12 cellular contexts compared by ENCODE assay signal in genomic region chrX:107574054-107574683, GRCh38. TPM values are rescaled to one million over a fixed set of nuclear protein-coding genes. Genes with fewer than 3 reads are reported as not detected.
DNase-seq lines count a peak whose midpoint lies in the region; TF ChIP-seq lines count a peak whose summit lies in the region.
"Had no signal": no experiment of that assay in that cellular context is flagged by ENCODE, and none has a peak within 500 bp of the region (broad histone marks: within the 10 kb centered on the region; RNA-seq: fewer than 3 reads in every experiment).

No MANE protein-coding gene starts in this region.

- peaks cover 30% of the 10 kb centered on the region for H3K4me1 ChIP-seq in mesodermal cell (ENCODE audit: control insufficient read depth, insufficient read depth, low read length, poor library complexity, severe bottlenecking)
- H3K4me1 ChIP-seq: Peyer's patch had no signal

- DNase-seq in EH (ENCODE audit: low read depth) = peak; percentile 72
- peak; percentile 44 for DNase-seq in MG63
- peak; percentile 68 for DNase-seq in choroid plexus epithelial cell (ENCODE audit: low read depth)
- no peak for DNase-seq in NCI-H1436 treated with DMSO at 0.1 percent for 48 hours (lab: John Stamatoyannopoulos, UW)
- no peak for DNase-seq in NCI-H82 (lab: John Stamatoyannopoulos, UW)
- no peak for DNase-seq in NCI-H2171 treated with DMSO at 0.1 percent for 48 hours (lab: John Stamatoyannopoulos, UW)
- no peak for DNase-seq in NCI-H1105 (lab: John Stamatoyannopoulos, UW)
- DNase-seq: activated CD8-positive, alpha-beta memory T cell treated with anti-CD3 and anti-CD28 coated beads, Interleukin-2, amount 50 U/mL, for 48 hours; CD4-positive, alpha-beta T cell; Peyer's patch; retina had no signal

- no peak for TF ChIP-seq CTCF in choroid plexus epithelial cell (conservative IDR thresholded peaks at IDR 0.05; ENCODE audit: low read depth, low read length)

- 80 to 100% methylated on average over 2 of the region's 3 CpGs for WGBS in mesodermal cell (ENCODE audit: insufficient coverage in 2 of 2), 2 experiments

- peak overlapping the region; percentile 67 for H3K27ac ChIP-seq in mesodermal cell (ENCODE audit: low read depth, low read length, severe bottlenecking)
- H3K27ac ChIP-seq: Peyer's patch had no signal

- H3K36me3 ChIP-seq in MG63 (no peaks in the 10 kb centered on the region), mesodermal cell (ENCODE audit: control insufficient read depth, insufficient read depth, low read length) (no peaks in the 10 kb centered on the region)
- H3K36me3 ChIP-seq: Peyer's patch had no signal

- H3K4me3 ChIP-seq in MG63 (no peak overlapping the region), choroid plexus epithelial cell (ENCODE audit: low read depth, low read length) (no peak overlapping the region), mesodermal cell (ENCODE audit: extremely low read depth, insufficient read depth, low read length, poor library complexity, severe bottlenecking) (no peak overlapping the region)
- H3K4me3 ChIP-seq: Peyer's patch had no signal

- 0 out of 2 replicates have a peak, but pooled peaks cover 2% of the 10 kb centered on the region for H3K9me3 ChIP-seq in MG63
- H3K9me3 ChIP-seq in mesodermal cell (ENCODE audit: control insufficient read depth, low read length) = peaks cover 6% of the 10 kb centered on the region
- H3K9me3 ChIP-seq: Peyer's patch had no signal

- no peaks in the 10 kb centered on the region for H3K27me3 ChIP-seq in MG63
- H3K27me3 ChIP-seq: Peyer's patch had no signal

RNA-seq across cellular contexts. Expression of gene PRPS1, which starts 54.1 kb away (rescaled TPM):
- total RNA-seq in MG63 (2014; rRNA removed; shearing (Covaris generic); ENCODE audit: low replicate concordance) = 190 and 311 TPM in 2 replicates
- polyA plus RNA-seq in mesodermal cell (2013, experiment 1 of 2) = 40.7 TPM
- polyA plus RNA-seq in mesodermal cell (2013, experiment 2 of 2) = 41.5 TPM

Comparison
In these comparisons a context has a peak if more than half of its experiments do, and no peak if none do; other contexts are left out.
1. DNase-seq: peak in EH (single experiment), MG63 (single experiment) and choroid plexus epithelial cell (single experiment); none in NCI-H1436 treated with DMSO at 0.1 percent for 48 hours (single experiment), NCI-H82 (single experiment), NCI-H2171 treated with DMSO at 0.1 percent for 48 hours (single experiment) and NCI-H1105 (single experiment).